Comparison of ENCODE assay signal across 8 cellular contexts in genomic region chr10:27258492-27258837, GRCh38. TPM values are rescaled to one million over a fixed set of nuclear protein-coding genes. Genes with fewer than 3 reads are reported as not detected.
DNase-seq lines count a peak whose midpoint lies in the region; ATAC-seq, FAIRE-seq and TF ChIP-seq lines count a peak whose summit lies in the region.

No MANE protein-coding gene starts in this region.

- TF ChIP-seq EP300 in upper lobe of left lung (IDR thresholded peaks at IDR 0.05), result no peak

- CTCF ChIA-PET in MCF 10A (lab: Yijun Ruan, JAX), result no interaction called here

- H3K9me3 ChIP-seq in breast epithelium, result no peaks in the 10 kb centered on the region
- H3K9me3 ChIP-seq in mucosa of rectum (ENCODE audit: control insufficient read depth in 2 of 2, low read length in 2 of 2), result no peaks in the 10 kb centered on the region
- H3K9me3 ChIP-seq in upper lobe of left lung, result no peaks in the 10 kb centered on the region

- no TSS peak for BruUV-seq in MCF 10A (replicated peaks; lab: Mats Ljungman, UMichigan)

- DNase-seq in breast epithelium (ENCODE audit: low spot score in 2 of 2), result no peak
- DNase-seq in MCF 10A (ENCODE audit: unreplicated experiment), result no peak
- no peak for DNase-seq in upper lobe of left lung
- DNase-seq in H54 (ENCODE audit: insufficient read length, low spot score), result no peak
- DNase-seq in foreskin keratinocyte, result no peak
- no peak for DNase-seq in NCI-H1092 treated with DMSO at 0.1 percent for 48 hours (lab: John Stamatoyannopoulos, UW)

- intact Hi-C loops in breast epithelium (cut with DNase I; ENCODE audit: low total_unique reads) (no loop called here), MCF 10A (cut with micrococcal nuclease) (no loop called here)
- intact Hi-C loops in dendritic cell treated with granulocyte-macrophage colony-stimulating factor and Interleukin-4, amounts not matched to agents 40 ng/mL and 50 ng/mL, for 4 days (cut with micrococcal nuclease), result no loop called here

- H3K27me3 ChIP-seq in breast epithelium, result peaks cover 4 to 18% of the 10 kb centered on the region in 2 donors
- H3K27me3 ChIP-seq in mucosa of rectum (ENCODE audit: control insufficient read depth in 2 of 2, insufficient read depth in 2 of 2, low read length in 2 of 2), result peaks cover 7 to 22% of the 10 kb centered on the region in 2 donors
- H3K27me3 ChIP-seq in upper lobe of left lung, result peaks cover 0 to 13% (median 9%) of the 10 kb centered on the region in 4 donors
- H3K27me3 ChIP-seq in foreskin keratinocyte, result peaks cover 60% of the 10 kb centered on the region

- H3K9ac ChIP-seq in mucosa of rectum (ENCODE audit: low read depth in 1 of 2, low read length in 2 of 2), result no peak overlapping the region

- no peak for ATAC-seq in upper lobe of left lung (ENCODE audit: low FRiP score in 2 of 2)
- ATAC-seq in foreskin keratinocyte, result no peak

- H3K36me3 ChIP-seq in breast epithelium (no peaks in the 10 kb centered on the region), mucosa of rectum (ENCODE audit: control insufficient read depth in 2 of 2, insufficient read depth in 2 of 2, low read length in 2 of 2) (no peaks in the 10 kb centered on the region), upper lobe of left lung (no peaks in the 10 kb centered on the region)

- TF ChIP-seq CTCF in breast epithelium (IDR thresholded peaks at IDR 0.05), result no peak
- TF ChIP-seq CTCF in MCF 10A (IDR thresholded peaks at IDR 0.05; ENCODE audit: unreplicated experiment), result no peak
- no peak for TF ChIP-seq CTCF in upper lobe of left lung (IDR thresholded peaks at IDR 0.05)
- no peak for TF ChIP-seq CTCF in foreskin keratinocyte (conservative IDR thresholded peaks at IDR 0.05)

- H3K4me3 ChIP-seq in breast epithelium (peak overlapping the region; percentile 40 to 66 (median 41)), mucosa of rectum (ENCODE audit: low read length in 2 of 2) (peak overlapping the region; percentile 54 to 60), upper lobe of left lung (peak overlapping the region; percentile 32 to 57 (median 50))

- H3K4me3 Mint-ChIP-seq in MCF 10A (ENCODE audit: unreplicated experiment), result no peak overlapping the region
- peak overlapping the region; percentile 90 for H3K4me3 Mint-ChIP-seq in dendritic cell treated with granulocyte-macrophage colony-stimulating factor and Interleukin-4, amounts not matched to agents 40 ng/mL and 50 ng/mL, for 4 days

- H3K27ac Mint-ChIP-seq in MCF 10A (ENCODE audit: low read depth, unreplicated experiment), result no peak overlapping the region
- H3K27ac Mint-ChIP-seq in dendritic cell treated with granulocyte-macrophage colony-stimulating factor and Interleukin-4, amounts not matched to agents 40 ng/mL and 50 ng/mL, for 4 days, result peak overlapping the region; percentile 67

- no peaks in the 10 kb centered on the region for H3K4me1 Mint-ChIP-seq in MCF 10A (ENCODE audit: insufficient read depth, unreplicated experiment)
- H3K4me1 Mint-ChIP-seq in dendritic cell treated with granulocyte-macrophage colony-stimulating factor and Interleukin-4, amounts not matched to agents 40 ng/mL and 50 ng/mL, for 4 days (ENCODE audit: low read depth), result peaks cover 22% of the 10 kb centered on the region

- POLR2A ChIA-PET in MCF 10A (lab: Yijun Ruan, JAX), result no interaction called here

- no peak overlapping the region for H3K27ac ChIP-seq in breast epithelium
- no peak overlapping the region for H3K27ac ChIP-seq in mucosa of rectum (ENCODE audit: low read depth in 2 of 2, low read length in 2 of 2)
- H3K27ac ChIP-seq in upper lobe of left lung, result peak overlapping the region in 1 of 4 donors; percentile 51
- no peak overlapping the region for H3K27ac ChIP-seq in foreskin keratinocyte

- FAIRE-seq in H54 (lab: Jason Lieb, UNC), result no peak

- peaks cover 17% of the 10 kb centered on the region for H3K27me3 Mint-ChIP-seq in MCF 10A (ENCODE audit: insufficient read depth, unreplicated experiment)
- H3K27me3 Mint-ChIP-seq in dendritic cell treated with granulocyte-macrophage colony-stimulating factor and Interleukin-4, amounts not matched to agents 40 ng/mL and 50 ng/mL, for 4 days, result peaks cover 58% of the 10 kb centered on the region

- 8 to 11% methylated on average over 18 of the region's 18 CpGs for WGBS in upper lobe of left lung, 2 donors

- no peaks in the 10 kb centered on the region for H3K36me3 Mint-ChIP-seq in MCF 10A (ENCODE audit: insufficient read depth, unreplicated experiment)
- H3K36me3 Mint-ChIP-seq in dendritic cell treated with granulocyte-macrophage colony-stimulating factor and Interleukin-4, amounts not matched to agents 40 ng/mL and 50 ng/mL, for 4 days (ENCODE audit: low read depth), result peaks cover 12% of the 10 kb centered on the region

- TF ChIP-seq POLR2A in breast epithelium (IDR thresholded peaks at IDR 0.05) (no peak), upper lobe of left lung (IDR thresholded peaks at IDR 0.05) (no peak), H54 (IDR thresholded peaks at IDR 0.05; ENCODE audit: low read depth, low read length) (no peak)

- peaks cover 6% of the 10 kb centered on the region for H3K9me3 Mint-ChIP-seq in MCF 10A (ENCODE audit: unreplicated experiment)
- peaks cover 8% of the 10 kb centered on the region for H3K9me3 Mint-ChIP-seq in dendritic cell treated with granulocyte-macrophage colony-stimulating factor and Interleukin-4, amounts not matched to agents 40 ng/mL and 50 ng/mL, for 4 days

- H3K4me1 ChIP-seq in breast epithelium (no peaks in the 10 kb centered on the region), mucosa of rectum (ENCODE audit: control insufficient read depth in 2 of 2, insufficient read depth in 2 of 2, low read length in 2 of 2) (peaks cover 2 to 4% of the 10 kb centered on the region in 2 donors), upper lobe of left lung (peaks cover 6 to 12% (median 10%) of the 10 kb centered on the region in 4 donors), foreskin keratinocyte (no peaks in the 10 kb centered on the region)

RNA-seq across cellular contexts. Expression of gene ACBD5, which starts 17.9 kb away (rescaled TPM):
- total RNA-seq in breast epithelium, result 10 to 100 TPM; 18.7 to 27.4 (median 25.0) TPM
- total RNA-seq in MCF 10A (2022), result 21.9 and 22.2 TPM in 2 replicates
- total RNA-seq in upper lobe of left lung, result 10 to 100 TPM; 13.3 to 34.2 (median 22.4) TPM
- 17.1 and 19.0 TPM in 2 replicates for total RNA-seq in foreskin keratinocyte
- polyA plus RNA-seq in foreskin keratinocyte, result 5.2 and 6.7 TPM in 2 replicates
